8 cellular contexts compared by ENCODE assay signal in the genomic region with DNA sequence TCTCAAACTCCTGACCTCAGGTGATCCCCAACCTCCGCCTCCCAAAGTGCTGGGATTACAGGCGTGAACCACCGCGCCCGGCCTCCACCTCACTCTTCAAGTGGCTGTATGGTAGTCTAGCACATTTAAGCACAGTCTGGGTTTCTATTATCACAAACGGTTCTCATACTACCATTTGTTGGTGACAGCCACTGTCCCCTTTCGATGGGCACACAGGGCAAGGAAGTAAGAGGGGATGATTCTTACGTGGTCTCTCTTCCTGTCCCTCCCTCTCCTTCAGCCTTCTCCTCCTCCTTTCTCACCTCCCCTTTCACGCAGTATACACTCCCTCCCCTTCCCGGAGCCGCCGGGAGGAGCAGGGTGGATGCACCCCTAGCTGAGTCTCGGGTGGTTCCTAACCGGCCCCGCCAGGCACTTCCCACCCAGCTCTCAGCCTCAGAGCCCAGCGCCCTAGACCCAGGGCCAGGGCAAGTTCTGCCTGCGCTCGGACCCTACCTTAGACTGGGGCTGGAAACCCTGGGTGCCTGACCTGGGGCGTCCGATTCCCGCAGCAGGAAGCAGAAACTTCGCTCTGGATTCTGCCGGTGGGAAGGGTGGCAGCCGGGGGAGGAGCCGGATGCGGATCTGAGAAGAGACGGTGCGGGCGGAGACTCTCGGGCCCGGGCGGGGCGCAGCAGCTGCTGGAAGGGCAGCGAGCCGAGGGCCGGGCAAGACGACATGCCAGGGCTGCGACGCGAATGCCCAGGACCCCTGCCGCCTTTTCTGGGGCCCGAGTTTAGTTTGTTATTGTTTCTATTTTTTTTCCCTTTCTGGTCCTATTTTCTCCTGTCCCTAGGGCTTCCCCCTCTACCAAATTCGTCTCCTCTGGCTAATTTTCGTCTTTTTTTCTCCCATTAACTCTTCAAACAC.
A peak's percentile ranks its signal among the peaks of the same experiment; 100 is the strongest.
DNase-seq lines count a peak whose midpoint lies in the region; ATAC-seq and TF ChIP-seq lines count a peak whose summit lies in the region.

A gene (minus strand): TSS at position 626 of the 909 bp plus-strand sequence. CDS start 5,062 bp downstream, outside the sequence.

- ATAC-seq in GM19035 (IDR thresholded peaks at IDR 0.05; ENCODE audit: unreplicated experiment) (peak; percentile 67), HG03432 (IDR thresholded peaks at IDR 0.05; ENCODE audit: unreplicated experiment) (peak; percentile 87)

- TF ChIP-seq CTCF in AG09319 (IDR thresholded peaks at IDR 0.05; ENCODE audit: low read depth, low read length) = no peak

- H3K27ac ChIP-seq in cingulate gyrus (ENCODE audit: low read depth, low read length) = peak within 1 kb of the TSS; percentile 90

- DNase-seq in AG09319 (ENCODE audit: extremely low read depth, low read depth) = peak; percentile 47
- peak; percentile 84 for DNase-seq in NCI-H510A treated with DMSO at 0.1 percent for 48 hours (lab: John Stamatoyannopoulos, UW)
- peak; percentile 60 to 71 for DNase-seq in activated CD4-positive, alpha-beta T cell treated with anti-CD3 and anti-CD28 coated beads for 4 hours
- peak; percentile 92 for DNase-seq in kidney tubule cell (ENCODE audit: low spot score)
- DNase-seq in stimulated activated CD4-positive, alpha-beta T cell treated with anti-CD3 and anti-CD28 coated beads, Interleukin-15, amount 100 ng/mL, for 48 hours (ENCODE audit: low read depth in 2 of 2) = peak; percentile 48 to 65

Comparison
In these comparisons a context has a peak if more than half of its experiments do, and no peak if none do; other contexts are left out.
1. Peak in every context shown above with its lines: DNase-seq, ATAC-seq and H3K27ac ChIP-seq.